In the genomic region with DNA sequence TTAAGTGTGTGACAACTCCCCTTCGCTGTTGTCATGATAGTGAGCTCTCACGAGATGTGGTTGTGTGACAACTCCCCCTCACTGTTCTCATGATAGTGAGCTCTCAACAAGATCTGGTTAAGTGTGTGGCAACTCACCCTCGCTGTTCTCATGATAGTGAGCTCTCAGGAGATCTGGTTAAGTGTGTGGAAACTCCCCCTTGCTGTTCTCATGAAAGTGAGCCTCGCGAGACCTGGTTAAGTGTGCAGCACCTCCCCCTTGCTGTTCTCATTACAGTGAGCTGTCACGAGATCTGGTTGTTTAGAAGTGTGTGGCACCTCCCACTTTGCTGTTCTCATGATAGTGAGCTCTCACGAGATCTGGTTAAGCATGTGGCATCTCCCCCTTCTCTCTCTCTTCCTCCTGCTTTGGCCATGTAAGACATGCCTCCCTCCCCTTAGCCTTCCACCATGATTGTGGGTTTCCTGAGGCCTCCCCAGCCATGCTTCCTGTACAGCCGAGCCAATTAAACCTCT, we compare ENCODE assay signal across 8 cellular contexts. TPM values are rescaled to one million over a fixed set of nuclear protein-coding genes. Genes with fewer than 3 reads are reported as not detected.
DNase-seq lines count a peak whose midpoint lies in the region; ATAC-seq and TF ChIP-seq lines count a peak whose summit lies in the region.

No MANE protein-coding gene starts in this region.

- no peaks in the 10 kb centered on the region for H3K27me3 Mint-ChIP-seq in WTC11 (ENCODE audit: low read depth)

- no peak overlapping the region for H3K4me3 Mint-ChIP-seq in WTC11

- H3K27me3 ChIP-seq in adrenal gland (no peaks in the 10 kb centered on the region), left ventricle myocardium inferior (ENCODE audit: low read depth) (no peaks in the 10 kb centered on the region)

- H3K36me3 ChIP-seq in adrenal gland (replicated peaks in 1 of 2) (peaks cover 0 to 97% of the 10 kb centered on the region in 2 donors), left ventricle myocardium inferior (peaks cover 100% of the 10 kb centered on the region)

- H3K36me3 Mint-ChIP-seq in WTC11 = peaks cover 84% of the 10 kb centered on the region

- POLR2A ChIA-PET in WTC11 (lab: Charles Lee) = no interaction called here

- 75 to 81% (median 77%) methylated on average over 8 of the region's 8 CpGs for WGBS in adrenal gland, 4 donors

- ATAC-seq in HG02642 (IDR thresholded peaks at IDR 0.05; ENCODE audit: poor library complexity, unreplicated experiment) (peak; percentile 65), WTC11 (0 out of 2 replicates have a peak, but pooled peaks have one; percentile 34), GM19452 (IDR thresholded peaks at IDR 0.05; ENCODE audit: unreplicated experiment) (no peak)

- H3K4me1 ChIP-seq in adrenal gland (replicated peaks in 1 of 2) (no peaks in the 10 kb centered on the region), left ventricle myocardium inferior (peaks cover 42% of the 10 kb centered on the region)

- CTCF ChIA-PET in WTC11 (lab: Charles Lee) = interaction anchor here (1.2 to 1.3 kb wide), 2 partner anchors 12 to 110 kb away, joined by 3 read pairs; no protein-coding TSS in a partner anchor

- H3K27ac Mint-ChIP-seq in WTC11 = peak overlapping the region; percentile 69; the same call in 1 of the 2 replicates

- H3K4me3 ChIP-seq in adrenal gland (no peak overlapping the region), left ventricle myocardium inferior (no peak overlapping the region)

- no peak for TF ChIP-seq POLR2A in adrenal gland (IDR thresholded peaks at IDR 0.05)

- H3K27ac ChIP-seq in adrenal gland (no peak overlapping the region), left ventricle myocardium inferior (replicated peaks) (no peak overlapping the region)

- no peaks in the 10 kb centered on the region for H3K9me3 Mint-ChIP-seq in WTC11

- H3K9me3 ChIP-seq in adrenal gland (replicated peaks in 1 of 3) (no peaks in the 10 kb centered on the region), left ventricle myocardium inferior (replicated peaks) (no peaks in the 10 kb centered on the region)

- DNase-seq in GDM1 (lab: John Stamatoyannopoulos, UW) = peak; percentile 81
- no peak for DNase-seq in WTC11 (ENCODE audit: low spot score)
- peak; percentile 22 for DNase-seq in iris pigment epithelial cell (ENCODE audit: low read depth)
- DNase-seq in OCI-M2 (lab: John Stamatoyannopoulos, UW; ENCODE audit: unreplicated experiment) = no peak
- no peak for DNase-seq in adrenal gland
- no peak for DNase-seq in left ventricle myocardium inferior

- H3K4me1 Mint-ChIP-seq in WTC11 = no peaks in the 10 kb centered on the region

- intact Hi-C loops in adrenal gland (cut with DNase I) (loop anchor here (5.0 to 10.0 kb wide), 2 partner anchors 109 to 1801 kb away; no protein-coding TSS in a partner anchor), left ventricle myocardium inferior (cut with micrococcal nuclease) (no loop called here)

- TF ChIP-seq CTCF in WTC11 (IDR thresholded peaks at IDR 0.05) (no peak), adrenal gland (IDR thresholded peaks at IDR 0.05) (no peak), left ventricle myocardium inferior (IDR thresholded peaks at IDR 0.05; ENCODE audit: borderline replicate concordance) (no peak)

TF ChIP-seq in WTC11, 78 proteins besides CTCF, POLR2A, EP300 and RAD21:
- TF ChIP-seq AFF4 (CRISPR knock-in tag; IDR thresholded peaks at IDR 0.05; ENCODE audit: borderline replicate concordance) (no peak), MYBL2 (CRISPR knock-in tag; IDR thresholded peaks at IDR 0.05) (no peak), ERG (CRISPR knock-in tag; IDR thresholded peaks at IDR 0.05) (no peak), SMAD4 (CRISPR knock-in tag; IDR thresholded peaks at IDR 0.05) (no peak), SOX15 (CRISPR knock-in tag; IDR thresholded peaks at IDR 0.05) (no peak), MXD4 (CRISPR knock-in tag; IDR thresholded peaks at IDR 0.05; ENCODE audit: borderline replicate concordance) (no peak), CREB1 (CRISPR knock-in tag; IDR thresholded peaks at IDR 0.05) (no peak), MLX (CRISPR knock-in tag; IDR thresholded peaks at IDR 0.05) (no peak), ZNF121 (CRISPR knock-in tag; IDR thresholded peaks at IDR 0.05) (no peak), PRRX2 (CRISPR knock-in tag; IDR thresholded peaks at IDR 0.05) (no peak), SP1 (CRISPR knock-in tag; conservative IDR thresholded peaks at IDR 0.05) (no peak)
- TF ChIP-seq, protein P1, sequence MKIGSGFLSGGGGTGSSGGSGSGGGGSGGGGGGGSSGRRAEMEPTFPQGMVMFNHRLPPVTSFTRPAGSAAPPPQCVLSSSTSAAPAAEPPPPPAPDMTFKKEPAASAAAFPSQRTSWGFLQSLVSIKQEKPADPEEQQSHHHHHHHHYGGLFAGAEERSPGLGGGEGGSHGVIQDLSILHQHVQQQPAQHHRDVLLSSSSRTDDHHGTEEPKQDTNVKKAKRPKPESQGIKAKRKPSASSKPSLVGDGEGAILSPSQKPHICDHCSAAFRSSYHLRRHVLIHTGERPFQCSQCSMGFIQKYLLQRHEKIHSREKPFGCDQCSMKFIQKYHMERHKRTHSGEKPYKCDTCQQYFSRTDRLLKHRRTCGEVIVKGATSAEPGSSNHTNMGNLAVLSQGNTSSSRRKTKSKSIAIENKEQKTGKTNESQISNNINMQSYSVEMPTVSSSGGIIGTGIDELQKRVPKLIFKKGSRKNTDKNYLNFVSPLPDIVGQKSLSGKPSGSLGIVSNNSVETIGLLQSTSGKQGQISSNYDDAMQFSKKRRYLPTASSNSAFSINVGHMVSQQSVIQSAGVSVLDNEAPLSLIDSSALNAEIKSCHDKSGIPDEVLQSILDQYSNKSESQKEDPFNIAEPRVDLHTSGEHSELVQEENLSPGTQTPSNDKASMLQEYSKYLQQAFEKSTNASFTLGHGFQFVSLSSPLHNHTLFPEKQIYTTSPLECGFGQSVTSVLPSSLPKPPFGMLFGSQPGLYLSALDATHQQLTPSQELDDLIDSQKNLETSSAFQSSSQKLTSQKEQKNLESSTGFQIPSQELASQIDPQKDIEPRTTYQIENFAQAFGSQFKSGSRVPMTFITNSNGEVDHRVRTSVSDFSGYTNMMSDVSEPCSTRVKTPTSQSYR (CRISPR knock-in tag; IDR thresholded peaks at IDR 0.05) = no peak

RNA-seq across cellular contexts. Expression of gene LSS, which starts 25.1 kb away (rescaled TPM):
- total RNA-seq in WTC11 (2021) (79.9 to 101 TPM (median 92.6 TPM) in 3 replicates), adrenal gland (100 to 1,000 TPM in 2 of 8 donors, 10 to 100 TPM in 6; 49.0 to 245 (median 79.8) TPM), left ventricle myocardium inferior (52.0 TPM)
- 100 to 1,000 TPM in 1 of 3 donors, 10 to 100 TPM in 2; 46.3 to 132 (median 49.9) TPM for polyA plus RNA-seq in adrenal gland

RNA-seq across cellular contexts. Expression of gene MCM3AP, which starts 31.7 kb away (rescaled TPM):
- total RNA-seq in WTC11 (2021) = 136 to 167 TPM (median 136 TPM) in 3 replicates
- total RNA-seq in adrenal gland = 10 to 100 TPM; 61.0 to 88.4 (median 72.3) TPM
- polyA plus RNA-seq in adrenal gland = 10 to 100 TPM; 34.8 to 89.4 (median 71.3) TPM
- total RNA-seq in left ventricle myocardium inferior = 58.8 TPM

RNA-seq across cellular contexts. Expression of gene YBEY, which starts 32.5 kb away (rescaled TPM):
- total RNA-seq in WTC11 (2021) (24.6 to 29.2 TPM (median 27.4 TPM) in 3 replicates), adrenal gland (10 to 100 TPM in 6 of 8 donors, 1 to 10 TPM in 2; 4.0 to 17.5 (median 14.8) TPM), left ventricle myocardium inferior (17.1 TPM)
- polyA plus RNA-seq in adrenal gland = 10 to 100 TPM; 16.4 to 46.0 (median 24.8) TPM

Comparison
In these comparisons a context has a peak if more than half of its experiments do, and no peak if none do; other contexts are left out.
1. DNase-seq: peak in GDM1 (single experiment) and iris pigment epithelial cell (single experiment); none in WTC11 (single experiment), OCI-M2 (single experiment), adrenal gland (0 of 7) and left ventricle myocardium inferior (single experiment).